In the genomic region with DNA sequence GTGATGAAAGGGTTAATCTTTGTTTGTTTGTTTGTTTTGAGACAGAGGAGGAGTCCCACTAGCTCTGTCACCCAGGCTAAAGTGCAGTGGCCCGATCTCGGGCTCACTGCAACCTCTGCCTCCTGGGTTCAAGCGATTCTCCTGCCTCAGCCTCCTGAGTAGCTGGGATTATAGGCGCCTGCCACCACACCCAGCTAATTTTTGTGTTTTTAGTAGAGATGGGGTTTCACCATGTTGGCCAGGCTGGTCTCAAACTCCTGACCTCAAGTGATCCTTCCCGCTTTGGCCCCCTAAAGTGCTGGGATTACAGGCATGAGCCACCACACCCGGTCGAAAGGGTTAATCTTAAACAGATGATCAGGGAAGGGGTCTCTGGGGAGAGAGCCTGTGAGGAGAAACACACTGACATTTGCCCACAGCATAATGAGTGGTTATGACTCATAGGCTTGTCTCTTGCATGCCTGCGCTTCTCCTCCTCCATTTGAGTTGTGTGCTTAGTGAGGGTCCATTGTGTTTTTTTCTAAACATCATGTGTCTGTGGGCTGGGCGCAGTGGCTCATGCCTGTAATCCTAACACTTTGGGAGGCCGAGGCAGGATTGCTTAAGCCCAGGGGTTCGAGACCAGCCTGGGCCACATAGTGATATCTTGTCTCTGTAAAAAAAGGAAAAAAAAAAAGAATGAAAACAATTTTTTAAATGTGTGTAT, we compare ENCODE assay signal across 10 cellular contexts. TPM values are rescaled to one million over a fixed set of nuclear protein-coding genes. Genes with fewer than 3 reads are reported as not detected.
DNase-seq lines count a peak whose midpoint lies in the region; ATAC-seq and TF ChIP-seq lines count a peak whose summit lies in the region.
"Not testable (repeated sequence)": the region's sequence is repeated elsewhere in the genome, so short reads cannot be mapped to it uniquely, and the experiment has no call there.
"Had no signal": no experiment of that assay in that cellular context is flagged by ENCODE, and none has a peak within 500 bp of the region (broad histone marks: within the 10 kb centered on the region; RNA-seq: fewer than 3 reads in every experiment).

No MANE protein-coding gene starts in this region.

- H3K36me3 Mint-ChIP-seq in Caco-2 (ENCODE audit: insufficient read depth, unreplicated experiment): peaks cover 13% of the 10 kb centered on the region
- not testable (repeated sequence) for H3K36me3 Mint-ChIP-seq in T-helper 17 cell (ENCODE audit: low read depth); nephron (ENCODE audit: low read depth)

- H3K4me3 ChIP-seq in Caco-2 (ENCODE audit: low read depth, low read length); astrocyte of the cerebellum (ENCODE audit: low read depth, low read length); fibroblast of pulmonary artery (replicated peaks; ENCODE audit: low read depth, low read length); transverse colon: not testable (repeated sequence)

- TF ChIP-seq POLR2A in transverse colon (IDR thresholded peaks at IDR 0.05): not testable (repeated sequence)

- H3K27ac ChIP-seq in transverse colon: peak overlapping the region; percentile 10 to 58 (median 25)

- POLR2A ChIA-PET in Caco-2 (lab: Charles Lee): not testable (repeated sequence)

- H3K36me3 ChIP-seq in Caco-2 (ENCODE audit: control insufficient read depth, insufficient read depth, low read length); transverse colon: not testable (repeated sequence)

- H3K4me1 Mint-ChIP-seq in Caco-2 (ENCODE audit: low read depth, unreplicated experiment): not testable (repeated sequence)
- H3K4me1 Mint-ChIP-seq in T-helper 17 cell (peaks cover 19% of the 10 kb centered on the region), nephron (peaks cover 26% of the 10 kb centered on the region)

- intact Hi-C loops in Caco-2 (cut with micrococcal nuclease; ENCODE audit: unreplicated experiment); transverse colon (cut with DNase I; ENCODE audit: low total_unique reads): not testable (repeated sequence)

- DNase-seq in Caco-2, T-helper 17 cell, transverse colon: not testable (repeated sequence)
- DNase-seq in HS-27A (ENCODE audit: low read depth) (peak; percentile 71), NCI-H226 (peak; percentile 86), astrocyte of the cerebellum (ENCODE audit: low read depth) (peak; percentile 96), fibroblast of pulmonary artery (ENCODE audit: low read depth) (peak; percentile 92)

- H3K4me3 Mint-ChIP-seq in Caco-2 (ENCODE audit: unreplicated experiment) (peak overlapping the region; percentile 57), nephron (peak overlapping the region; percentile 67 to 80 (median 79))
- not testable (repeated sequence) for H3K4me3 Mint-ChIP-seq in T-helper 17 cell

- not testable (repeated sequence) for TF ChIP-seq EP300 in transverse colon (IDR thresholded peaks at IDR 0.05; ENCODE audit: low read depth)

- not testable (repeated sequence) for H3K9me3 Mint-ChIP-seq in Caco-2 (ENCODE audit: unreplicated experiment); nephron

- H3K27me3 Mint-ChIP-seq in Caco-2 (ENCODE audit: insufficient read depth, unreplicated experiment); T-helper 17 cell; nephron (ENCODE audit: low read depth): not testable (repeated sequence)

- TF ChIP-seq CTCF in Caco-2 (IDR thresholded peaks at IDR 0.05; ENCODE audit: insufficient read depth in 1 of 2, low read depth in 1 of 2, low read length in 1 of 2, severe bottlenecking in 1 of 2, unreplicated experiment in 1 of 2); astrocyte of the cerebellum (IDR thresholded peaks at IDR 0.05; ENCODE audit: low read depth, low read length, missing control alignments); fibroblast of pulmonary artery (IDR thresholded peaks at IDR 0.05; ENCODE audit: low read length, missing control alignments); nephron (IDR thresholded peaks at IDR 0.05; ENCODE audit: unreplicated experiment in 3 of 3); transverse colon (IDR thresholded peaks at IDR 0.05): not testable (repeated sequence)

- not testable (repeated sequence) for BruUV-seq in Caco-2 (replicated peaks; lab: Mats Ljungman, UMichigan)

- 77 to 93% methylated on average over 3 to 11 of the region's 11 CpGs for WGBS in transverse colon (ENCODE audit: low coverage in 1 of 2), 2 donors

- CTCF ChIA-PET in Caco-2 (lab: Charles Lee): not testable (repeated sequence)

- not testable (repeated sequence) for ATAC-seq in T-helper 17 cell

- not testable (repeated sequence) for H3K27ac Mint-ChIP-seq in Caco-2 (ENCODE audit: unreplicated experiment)
- H3K27ac Mint-ChIP-seq in T-helper 17 cell (peak overlapping the region; percentile 84), nephron (peak overlapping the region in 1 of 3 experiments; percentile 19)

- not testable (repeated sequence) for H3K9me3 ChIP-seq in Caco-2; T-helper 17 cell (ENCODE audit: control insufficient read depth, low read length, poor library complexity, severe bottlenecking); transverse colon

- in situ Hi-C loops in astrocyte of the cerebellum (cut with HindIII; ENCODE audit: low sequenced_read_pairs); transverse colon (cut with MboI; ENCODE audit: low pct_ligation_motif_present in 1 of 4, low pct_unique_long_range_greater_than_20kb in 1 of 4, low sequenced_read_pairs in 3 of 4): not testable (repeated sequence)

- not testable (repeated sequence) for H3K27me3 ChIP-seq in Caco-2 (replicated peaks; ENCODE audit: control insufficient read depth, insufficient read depth, low read length); transverse colon

- H3K4me1 ChIP-seq in Caco-2: not testable (repeated sequence)
- H3K4me1 ChIP-seq in transverse colon: peaks cover 0 to 15% (median 6%) of the 10 kb centered on the region in 4 donors

RNA-seq across cellular contexts. Expression of a gene that starts 1.8 kb away (rescaled TPM):
- 12.3 and 12.6 TPM in 2 replicates for total RNA-seq in Caco-2 (2022)
- total RNA-seq in T-helper 17 cell: 10 to 100 TPM; 15.3 to 19.0 TPM
- 10 to 100 TPM in 3 of 4 donors, 1 to 10 TPM in 1; 4.1 to 39.4 (median 32.5) TPM for total RNA-seq in transverse colon

RNA-seq across cellular contexts. Expression of a gene that starts 13.4 kb away (rescaled TPM):
- 6.4 and 8.6 TPM in 2 replicates for total RNA-seq in Caco-2 (2022)
- total RNA-seq in T-helper 17 cell: 1 to 10 TPM in 1 of 2 donors, not detected in 1; 1.0 TPM
- 1 to 10 TPM in 2 of 4 donors, under 1 TPM in 1, not detected in 1; 0.96 to 3.4 (median 2.9) TPM for total RNA-seq in transverse colon

RNA-seq across cellular contexts. Expression of a gene that starts 18.7 kb away (rescaled TPM):
- total RNA-seq in Caco-2 (2022): not detected in 2 replicates
- not detected for total RNA-seq in T-helper 17 cell
- 10 to 100 TPM in 1 of 4 donors, not detected in 3; 13.3 TPM for total RNA-seq in transverse colon
- total RNA-seq: Calu3, pulmonary artery endothelial cell had no signal
